8 cellular contexts compared by ENCODE assay signal in genomic region chr3:124730129-124730919, GRCh38. TPM values are rescaled to one million over a fixed set of nuclear protein-coding genes. Genes with fewer than 3 reads are reported as not detected.
DNase-seq lines count a peak whose midpoint lies in the region; ATAC-seq and TF ChIP-seq lines count a peak whose summit lies in the region.

Gene UMPS, plus strand, starts transcription at chr3:124730452. Its CDS starts 20 bp downstream, at chr3:124730472.

- H3K4me1 ChIP-seq in OCI-LY1 (ENCODE audit: insufficient read depth, low read length, severe bottlenecking) (peaks cover 30% of the 10 kb centered on the region), mucosa of descending colon (ENCODE audit: low read depth) (peaks cover 9% of the 10 kb centered on the region)

- peaks cover 15% of the 10 kb centered on the region for H3K36me3 ChIP-seq in OCI-LY1 (ENCODE audit: insufficient read depth, low read length)
- H3K36me3 ChIP-seq in mucosa of descending colon (ENCODE audit: low read depth): no peaks in the 10 kb centered on the region

- peak within 1 kb of the TSS; percentile 2 for H3K27ac ChIP-seq in OCI-LY1 (ENCODE audit: low read depth, low read length, poor library complexity, severe bottlenecking)
- peak within 1 kb of the TSS; percentile 41 for H3K27ac ChIP-seq in epithelial cell of prostate

- H3K79me2 ChIP-seq in OCI-LY1 (ENCODE audit: insufficient read depth, low read length): peaks cover 37% of the 10 kb centered on the region

- peak within 1 kb of the TSS; percentile 75 for H3K9ac ChIP-seq in OCI-LY1 (ENCODE audit: low read length)

- peak within 1 kb of the TSS; percentile 76 for H3K4me3 ChIP-seq in OCI-LY1 (ENCODE audit: low read depth, low read length, poor library complexity, severe bottlenecking)
- H3K4me3 ChIP-seq in mucosa of descending colon: peak within 1 kb of the TSS; percentile 30

- H3K9me3 ChIP-seq in OCI-LY1 (ENCODE audit: low read length) (no peaks in the 10 kb centered on the region), mucosa of descending colon (no peaks in the 10 kb centered on the region)

- DNase-seq in D341Med (ENCODE audit: low spot score) (peak; percentile 96), HuH-7 (ENCODE audit: low spot score) (peak; percentile 92), activated T-cell treated with anti-CD3 and anti-CD28 coated beads for 1 hour (ENCODE audit: low read depth) (peak; percentile 91), epithelial cell of prostate (ENCODE audit: low read depth, low spot score) (no peak), mucosa of descending colon (peak; percentile 95 to 97 (median 97))
- peak; percentile 88 for DNase-seq in stimulated activated CD8-positive, alpha-beta memory T cell treated with anti-CD3 and anti-CD28 coated beads, Interleukin-4, amount 100 ng/mL, for 24 hours (ENCODE audit: low read depth)

- H3K27me3 ChIP-seq in OCI-LY1 (ENCODE audit: insufficient read depth, low read length): no peaks in the 10 kb centered on the region

- no peaks in the 10 kb centered on the region for H4K20me1 ChIP-seq in OCI-LY1 (ENCODE audit: insufficient read depth, low read length)

- H3K9me2 ChIP-seq in OCI-LY1 (ENCODE audit: low read depth, low read length): no peaks in the 10 kb centered on the region

- peak within 1 kb of the TSS; percentile 57; the same call in 1 of the 2 replicates for H2AFZ ChIP-seq in OCI-LY1 (ENCODE audit: low read length)

- ATAC-seq in GM21447 (IDR thresholded peaks at IDR 0.05; ENCODE audit: unreplicated experiment): peak; percentile 97
- peak; percentile 100 for ATAC-seq in mucosa of descending colon

- no peaks in the 10 kb centered on the region for H3F3A ChIP-seq in OCI-LY1 (ENCODE audit: insufficient read depth, low read length)

- H3K4me2 ChIP-seq in OCI-LY1 (ENCODE audit: low read length): peak within 1 kb of the TSS; percentile 68

- TF ChIP-seq CTCF in OCI-LY1 (IDR thresholded peaks at IDR 0.05; ENCODE audit: low read length): no peak
- TF ChIP-seq CTCF in mucosa of descending colon (IDR thresholded peaks at IDR 0.05): no peak

- intact Hi-C loops in mucosa of descending colon (cut with DNase I, micrococcal nuclease): no loop called here

RNA-seq across cellular contexts. Expression of gene UMPS, which starts in this region (rescaled TPM):
- 10 to 100 TPM; 22.6 to 25.7 (median 23.6) TPM for total RNA-seq in mucosa of descending colon
